ENCODE assay signal across 19 cellular contexts in genomic region chr22:29122041-29122440, GRCh38. TPM values are rescaled to one million over a fixed set of nuclear protein-coding genes. Genes with fewer than 3 reads are reported as not detected.
DNase-seq lines count a peak whose midpoint lies in the region; ATAC-seq, FAIRE-seq and TF ChIP-seq lines count a peak whose summit lies in the region.
"Had no signal": no experiment of that assay in that cellular context is flagged by ENCODE, and none has a peak within 500 bp of the region (broad histone marks: within the 10 kb centered on the region; RNA-seq: fewer than 3 reads in every experiment).

No MANE protein-coding gene starts in this region.

- in situ Hi-C loops in K562 (cut with MboI) = no loop called here

- H3K27me3 ChIP-seq in DND-41 (ENCODE audit: insufficient read depth, low read length, poor library complexity) (no peaks in the 10 kb centered on the region), K562 (ENCODE audit: control insufficient read depth in 2 of 2, insufficient read depth in 2 of 2, low read length in 2 of 2) (no peaks in the 10 kb centered on the region), upper lobe of left lung (no peaks in the 10 kb centered on the region)

- intact Hi-C loops in K562 (cut with micrococcal nuclease) = no loop called here

- H4K20me1 ChIP-seq in DND-41 (ENCODE audit: insufficient read depth, low read length) = no peaks in the 10 kb centered on the region
- no peaks in the 10 kb centered on the region for H4K20me1 ChIP-seq in K562 (replicated peaks; ENCODE audit: control insufficient read depth, insufficient read depth, low read length)

- TF ChIP-seq RAD21 in A549 (conservative IDR thresholded peaks at IDR 0.05 in 1 of 2, IDR thresholded peaks at IDR 0.05 in 1 of 2) (no peak), K562 (CRISPR knock-in tag; conservative IDR thresholded peaks at IDR 0.05 in 1 of 2, IDR thresholded peaks at IDR 0.05 in 1 of 2) (no peak)

- H3K27ac ChIP-seq in A549 (no peak overlapping the region), DND-41 (ENCODE audit: low read length) (no peak overlapping the region), K562 (ENCODE audit: extremely low read depth, low read depth, low read length) (no peak overlapping the region), upper lobe of left lung (no peak overlapping the region)
- H3K27ac ChIP-seq: C4-2B had no signal

- no peak for FAIRE-seq in A549 (lab: Jason Lieb, UNC)
- no peak for FAIRE-seq in K562 (lab: Jason Lieb, UNC)
- FAIRE-seq: GM19239 had no signal

- ATAC-seq in A549 (no peak), DND-41 (ENCODE audit: insufficient read depth, low read depth) (peak; percentile 70), K562 (no peak), omental fat pad (ENCODE audit: low FRiP score) (no peak), upper lobe of left lung (ENCODE audit: low FRiP score in 2 of 2) (no peak)

- H3K4me1 ChIP-seq in A549 (no peaks in the 10 kb centered on the region), DND-41 (ENCODE audit: insufficient read depth, low read length) (no peaks in the 10 kb centered on the region; the same call in 1 of the 2 replicates), K562 (replicated peaks in 1 of 2; ENCODE audit: control insufficient read depth in 2 of 2, insufficient read depth in 2 of 2, low read length in 2 of 2) (peaks cover 4% of the 10 kb centered on the region in 2 experiments; a peak in 2 of 5 replicates), upper lobe of left lung (no peaks in the 10 kb centered on the region)

- POLR2A ChIA-PET in A549 (lab: Yijun Ruan, JAX) = no interaction called here
- POLR2A ChIA-PET in K562 (lab: Yijun Ruan, JAX) = no interaction called here

- no peaks in the 10 kb centered on the region for H3K9me1 ChIP-seq in K562 (ENCODE audit: control insufficient read depth, insufficient read depth, low read length)

- H3K4me1 Mint-ChIP-seq in T-helper 2 cell treated with Interferon-gamma antibody and Interleukin-4, amounts not matched to agents 5 μg/mL and 100 μg/mL, for 36 hours (ENCODE audit: low read depth) = peaks cover 40% of the 10 kb centered on the region

- TF ChIP-seq EP300 in A549 (IDR thresholded peaks at IDR 0.05) (no peak), K562 (IDR thresholded peaks at IDR 0.05; ENCODE audit: low read length) (no peak), upper lobe of left lung (IDR thresholded peaks at IDR 0.05) (no peak)

- DNase-seq in A549 (ENCODE audit: low read depth in 1 of 2, low spot score in 1 of 2) (no peak), DND-41 (no peak), K562 (ENCODE audit: extremely low read depth in 1 of 4, low spot score in 3 of 4) (no peak), omental fat pad (ENCODE audit: low spot score) (no peak), NOMO-1 treated with dmso at 0.1 percent for 144 hours (lab: John Stamatoyannopoulos, UW; ENCODE audit: unreplicated experiment) (no peak), upper lobe of left lung (no peak)
- DNase-seq in T-helper 2 cell treated with Interferon-gamma antibody and Interleukin-4, amounts not matched to agents 5 μg/mL and 100 μg/mL, for 36 hours (ENCODE audit: low spot score) = no peak
- DNase-seq: AML-193, GDM1, GOT3, KG1, MV-4-11, NCI-H1417, NCI-H187 treated with DMSO at 0.1 percent for 48 hours, NCI-H2227 treated with DMSO at 0.1 percent for 48 hours, NCI-H510A treated with DMSO at 0.1 percent for 48 hours, SW 1271 had no signal

- H3K36me3 Mint-ChIP-seq in T-helper 2 cell treated with Interferon-gamma antibody and Interleukin-4, amounts not matched to agents 5 μg/mL and 100 μg/mL, for 36 hours (ENCODE audit: low read depth) = peaks cover 7% of the 10 kb centered on the region

- H3K79me2 ChIP-seq in DND-41 (ENCODE audit: insufficient read depth, low read length) = no peaks in the 10 kb centered on the region
- no peaks in the 10 kb centered on the region for H3K79me2 ChIP-seq in K562 (ENCODE audit: control insufficient read depth, insufficient read depth, low read length)

- no peak overlapping the region for H2AFZ ChIP-seq in DND-41 (ENCODE audit: low read depth, low read length)
- H2AFZ ChIP-seq in K562 (ENCODE audit: low read depth, low read length) = no peak overlapping the region

- no peak overlapping the region for H3K4me2 ChIP-seq in A549
- no peak overlapping the region for H3K4me2 ChIP-seq in DND-41 (ENCODE audit: insufficient read depth, low read length)
- no peak overlapping the region for H3K4me2 ChIP-seq in K562 (ENCODE audit: insufficient read depth, low read length)

- H3K4me3 ChIP-seq in A549 (no peak overlapping the region), DND-41 (ENCODE audit: low read depth in 1 of 2, low read length in 2 of 2) (no peak overlapping the region), K562 (no peak overlapping the region), upper lobe of left lung (no peak overlapping the region)

- peaks cover 14% of the 10 kb centered on the region for H3K27me3 Mint-ChIP-seq in T-helper 2 cell treated with Interferon-gamma antibody and Interleukin-4, amounts not matched to agents 5 μg/mL and 100 μg/mL, for 36 hours (ENCODE audit: low read depth)

- H3K9ac ChIP-seq in DND-41 (ENCODE audit: low read depth, low read length) (no peak overlapping the region), K562 (ENCODE audit: insufficient read depth in 1 of 2, low read depth in 2 of 2, low read length in 2 of 2) (no peak overlapping the region)

- H3K9me3 ChIP-seq in A549 = no peaks in the 10 kb centered on the region
- peaks cover 6% of the 10 kb centered on the region for H3K9me3 ChIP-seq in DND-41 (ENCODE audit: insufficient read depth, low read length, severe bottlenecking)
- no peaks in the 10 kb centered on the region for H3K9me3 ChIP-seq in K562 (replicated peaks; ENCODE audit: control insufficient read depth, insufficient read depth, low read depth, low read length)
- no peaks in the 10 kb centered on the region for H3K9me3 ChIP-seq in upper lobe of left lung

- TF ChIP-seq CTCF in A549 (IDR thresholded peaks at IDR 0.05) = no peak
- TF ChIP-seq CTCF in DND-41 (IDR thresholded peaks at IDR 0.05; ENCODE audit: borderline replicate concordance, extremely low read depth, low read length, poor library complexity, severe bottlenecking) = no peak
- no peak for TF ChIP-seq CTCF in K562 (IDR thresholded peaks at IDR 0.05 in 2 of 3, conservative IDR thresholded peaks at IDR 0.05 in 1 of 3; ENCODE audit: insufficient read depth in 2 of 3, low read depth in 1 of 3, low read length in 3 of 3)
- no peak for TF ChIP-seq CTCF in omental fat pad (IDR thresholded peaks at IDR 0.05)
- TF ChIP-seq CTCF in upper lobe of left lung (IDR thresholded peaks at IDR 0.05) = no peak

- H3K9me3 Mint-ChIP-seq in T-helper 2 cell treated with Interferon-gamma antibody and Interleukin-4, amounts not matched to agents 5 μg/mL and 100 μg/mL, for 36 hours = peaks cover 22% of the 10 kb centered on the region

- H3K4me3 Mint-ChIP-seq in T-helper 2 cell treated with Interferon-gamma antibody and Interleukin-4, amounts not matched to agents 5 μg/mL and 100 μg/mL, for 36 hours = peak overlapping the region; percentile 68

- H3K36me3 ChIP-seq in DND-41 (ENCODE audit: insufficient read depth, low read length) = peaks cover 45% of the 10 kb centered on the region; the same call in 1 of the 2 replicates
- no peaks in the 10 kb centered on the region for H3K36me3 ChIP-seq in K562 (ENCODE audit: control insufficient read depth, insufficient read depth, low read length)
- peaks cover 0 to 15% (median 0%) of the 10 kb centered on the region in 4 donors for H3K36me3 ChIP-seq in upper lobe of left lung

- TF ChIP-seq POLR2A in A549 (IDR thresholded peaks at IDR 0.05; ENCODE audit: low read length) = no peak
- TF ChIP-seq POLR2A in K562 (conservative IDR thresholded peaks at IDR 0.05) = no peak
- TF ChIP-seq POLR2A in upper lobe of left lung (IDR thresholded peaks at IDR 0.05) = no peak

- CTCF ChIA-PET in A549 (lab: Yijun Ruan, JAX) (interaction anchor here (0.6 to 1.2 kb wide), 2 partner anchors 32 to 320 kb away, joined by 4 to 6 read pairs; no protein-coding TSS in a partner anchor), K562 (lab: Yijun Ruan, JAX; ENCODE audit: low intra/inter-chr PET ratio) (no interaction called here)

- BruUV-seq in K562 (replicated peaks; lab: Mats Ljungman, UMichigan) = no TSS peak

- peak overlapping the region; percentile 61 for H3K27ac Mint-ChIP-seq in T-helper 2 cell treated with Interferon-gamma antibody and Interleukin-4, amounts not matched to agents 5 μg/mL and 100 μg/mL, for 36 hours

TF ChIP-seq in A549, 52 proteins besides CTCF, POLR2A, EP300 and RAD21:
- TF ChIP-seq PHF8 (IDR thresholded peaks at IDR 0.05; ENCODE audit: borderline replicate concordance, low read depth) (no peak), RFX5 (IDR thresholded peaks at IDR 0.05) (peak; percentile 87)

RNA-seq across cellular contexts. Expression of gene KREMEN1, which starts 49.2 kb away (rescaled TPM):
- polyA plus RNA-seq in A549 (2011; rRNA removed) = 1.7 and 2.4 TPM in 2 replicates
- polyA plus RNA-seq in A549 (2012; cell fraction: cytosol; rRNA removed) = 1.5 and 2.4 TPM in 2 replicates
- polyA plus RNA-seq in A549 (2012; cell fraction: nucleus; rRNA removed) = 2.1 TPM in 2 replicates
- 2.5 to 2.7 TPM (median 2.7 TPM) in 3 replicates for polyA plus RNA-seq in A549 (2017; fragmentation: RNase III; extraction: RNeasy Plus Mini Kit Qiagen cat#74134 plus additional on column Dnase treatment)
- polyA minus RNA-seq in A549 (2011; rRNA and poly(A)+ RNA removed) = 3.7 and 4.5 TPM in 2 replicates
- total RNA-seq in K562 (2011; cell fraction: chromatin; rRNA removed; ENCODE audit: low replicate concordance) = 3.6 and 5.0 TPM in 2 replicates
- total RNA-seq in K562 (2011; cell fraction: nucleolus; rRNA removed) = 4.2 and 4.5 TPM in 2 replicates
- 5.6 and 6.4 TPM in 2 replicates for total RNA-seq in K562 (2011; cell fraction: nucleoplasm; rRNA removed)
- total RNA-seq in K562 (2014; rRNA removed) = 3.8 and 5.1 TPM in 2 replicates
- total RNA-seq in K562 (2014; rRNA removed; fragmentation: Illumina TruSeq; extraction: Trizol) = 3.8 and 4.3 TPM in 2 replicates
- total RNA-seq in K562 (2015; rRNA removed; fragmentation: Illumina TruSeq; extraction: Trizol) = 5.0 and 6.1 TPM in 2 replicates
- total RNA-seq in K562 (2021) = 8.8 and 11.5 TPM in 2 replicates
- 2.2 and 3.2 TPM in 2 replicates for polyA plus RNA-seq in K562 (2011; rRNA removed)
- 3.2 and 6.4 TPM in 2 replicates for polyA plus RNA-seq in K562 (2011; cell fraction: cytosol; rRNA removed)
- polyA plus RNA-seq in K562 (2011; cell fraction: nucleus; rRNA removed) = 1.1 and 3.0 TPM in 2 replicates
- 6.8 and 12.0 TPM in 2 replicates for polyA plus RNA-seq in K562 (2012)
- 8.9 and 10.1 TPM in 2 replicates for polyA plus RNA-seq in K562 (2014; fragmentation: Illumina TruSeq; extraction: Trizol)
- polyA plus RNA-seq in K562 (2014; fragmentation: Nextera tagmentation; extraction: Ambion mirVana) = 1 to 10 TPM in 1 of 2 experiments, under 1 TPM in 1; 0.69 to 1.3 TPM
- 4.5 and 4.9 TPM in 2 replicates for polyA plus RNA-seq in K562 (2014; rRNA removed)
- 1.3 and 2.4 TPM in 2 replicates for polyA minus RNA-seq in K562 (2011; rRNA and poly(A)+ RNA removed)
- 2.7 and 4.5 TPM in 2 replicates for polyA minus RNA-seq in K562 (2011; cell fraction: cytosol; rRNA and poly(A)+ RNA removed)
- polyA minus RNA-seq in K562 (2011; cell fraction: nucleus; rRNA and poly(A)+ RNA removed) = 0.33 and 0.54 TPM in 2 replicates
- 10 to 100 TPM; 11.1 to 23.8 (median 13.9) TPM for total RNA-seq in omental fat pad
- total RNA-seq in upper lobe of left lung = 10 to 100 TPM in 5 of 6 donors, 1 to 10 TPM in 1; 8.4 to 24.3 (median 15.9) TPM

Comparison
In these comparisons a context has a peak if more than half of its experiments do, and no peak if none do; other contexts are left out.
1. Of the 35 proteins assayed by ChIP-seq in both K562 and A549: peak only in K562: none; only in A549: none; in both: RFX5; in neither: 34.